ENCODE assay signal across 10 cellular contexts in genomic region chr13:51620165-51620983, GRCh38. TPM values are rescaled to one million over a fixed set of nuclear protein-coding genes. Genes with fewer than 3 reads are reported as not detected.
DNase-seq lines count a peak whose midpoint lies in the region; ATAC-seq and TF ChIP-seq lines count a peak whose summit lies in the region.
"Had no signal": no experiment of that assay in that cellular context is flagged by ENCODE, and none has a peak within 500 bp of the region (broad histone marks: within the 10 kb centered on the region; RNA-seq: fewer than 3 reads in every experiment).

No MANE protein-coding gene starts in this region.

- H3K9me3 ChIP-seq in H9 (ENCODE audit: control insufficient read depth, low read depth, low read length): no peaks in the 10 kb centered on the region
- no peaks in the 10 kb centered on the region for H3K9me3 ChIP-seq in heart right ventricle
- H3K9me3 ChIP-seq in spleen: no peaks in the 10 kb centered on the region
- H3K9me3 ChIP-seq in MG63: no peaks in the 10 kb centered on the region

- H3K4me3 Mint-ChIP-seq in H9 (no peak overlapping the region), immature natural killer cell (peak overlapping the region in 1 of 5 donors; percentile 20)
- H3K4me3 Mint-ChIP-seq in activated naive CD8-positive, alpha-beta T cell treated with anti-CD3 and anti-CD28 coated beads for 36 hours: no peak overlapping the region

- H3K4me1 ChIP-seq in H9 (ENCODE audit: insufficient read depth, low read length) (peaks cover 6% of the 10 kb centered on the region; the same call in 1 of the 2 replicates), heart right ventricle (peaks cover 4 to 73% (median 50%) of the 10 kb centered on the region in 9 donors), spleen (peaks cover 0 to 65% (median 29%) of the 10 kb centered on the region in 6 donors)

- H3K23ac ChIP-seq in H9 (ENCODE audit: insufficient read length, low read depth, low read length): no peak overlapping the region

- H3K27me3 Mint-ChIP-seq in H9 (ENCODE audit: low read depth) (no peaks in the 10 kb centered on the region), immature natural killer cell (ENCODE audit: low read depth in 3 of 3) (peaks cover 0 to 2% (median 0%) of the 10 kb centered on the region in 3 donors)
- H3K27me3 Mint-ChIP-seq in activated naive CD8-positive, alpha-beta T cell treated with anti-CD3 and anti-CD28 coated beads for 36 hours: no peaks in the 10 kb centered on the region

- H2AK5ac ChIP-seq in H9 (ENCODE audit: insufficient read length, low read length): no peak overlapping the region

- H2BK15ac ChIP-seq in H9 (ENCODE audit: low read depth, low read length): no peak overlapping the region

- H3K14ac ChIP-seq in H9 (ENCODE audit: insufficient read depth, low read length): no peak overlapping the region

- no peak overlapping the region for H4K91ac ChIP-seq in H9 (ENCODE audit: insufficient read length, low read depth, low read length)

- H2AFZ ChIP-seq in H9 (ENCODE audit: low read length): no peak overlapping the region

- H3K27ac Mint-ChIP-seq in H9 (peak overlapping the region in 2 of 3 experiments; percentile 23 to 42; a peak in 3 of 7 replicates), immature natural killer cell (no peak overlapping the region)
- H3K27ac Mint-ChIP-seq in activated naive CD8-positive, alpha-beta T cell treated with anti-CD3 and anti-CD28 coated beads for 36 hours: peak overlapping the region; percentile 50

- TF ChIP-seq POLR2A in spleen (IDR thresholded peaks at IDR 0.05): no peak

- no peak overlapping the region for H3K18ac ChIP-seq in H9 (ENCODE audit: insufficient read length, low read depth, low read length)

- H3K79me1 ChIP-seq in H9 (ENCODE audit: insufficient read depth, low read depth, low read length, poor library complexity, severe bottlenecking): no peaks in the 10 kb centered on the region

- intact Hi-C loops in heart right ventricle (cut with DNase I) (no loop called here), spleen (cut with DNase I; ENCODE audit: low total_unique reads) (no loop called here)

- no peak overlapping the region for H2BK20ac ChIP-seq in H9 (ENCODE audit: low read depth, low read length, poor library complexity, severe bottlenecking)

- DNase-seq in H9: no peak
- DNase-seq in activated naive CD8-positive, alpha-beta T cell treated with anti-CD3 and anti-CD28 coated beads for 36 hours: no peak
- peak; percentile 29 to 33 for DNase-seq in heart right ventricle
- no peak for DNase-seq in spleen
- DNase-seq in immature natural killer cell: no peak
- DNase-seq in MG63: no peak
- DNase-seq: Kasumi-1, occipital lobe had no signal

- ATAC-seq in heart right ventricle (peak; percentile 53 to 68 (median 58)), HG02763 (IDR thresholded peaks at IDR 0.05; ENCODE audit: unreplicated experiment) (no peak), GM18502 (IDR thresholded peaks at IDR 0.05; ENCODE audit: poor library complexity, unreplicated experiment) (no peak)

- H3K23me2 ChIP-seq in H9 (ENCODE audit: insufficient read length, low read depth, low read length, poor library complexity, severe bottlenecking): no peaks in the 10 kb centered on the region

- H3K9me3 Mint-ChIP-seq in H9 (no peaks in the 10 kb centered on the region), immature natural killer cell (no peaks in the 10 kb centered on the region)
- H3K9me3 Mint-ChIP-seq in activated naive CD8-positive, alpha-beta T cell treated with anti-CD3 and anti-CD28 coated beads for 36 hours: no peaks in the 10 kb centered on the region

- no peak overlapping the region for H3K4me3 ChIP-seq in heart right ventricle
- H3K4me3 ChIP-seq in spleen: no peak overlapping the region
- H3K4me3 ChIP-seq in MG63: no peak overlapping the region

- H3K9ac ChIP-seq in H9 (ENCODE audit: extremely low read depth, insufficient read length, low read length): no peak overlapping the region

- H3K56ac ChIP-seq in H9 (ENCODE audit: insufficient read length, low read depth, low read length): no peak overlapping the region

- H3K27me3 ChIP-seq in H9 (ENCODE audit: insufficient read depth, low read length) (no peaks in the 10 kb centered on the region), heart right ventricle (no peaks in the 10 kb centered on the region), spleen (replicated peaks in 1 of 7) (no peaks in the 10 kb centered on the region), MG63 (no peaks in the 10 kb centered on the region)

- H3K36me3 ChIP-seq in heart right ventricle (no peaks in the 10 kb centered on the region), spleen (no peaks in the 10 kb centered on the region), MG63 (no peaks in the 10 kb centered on the region)

- no peak overlapping the region for H3K4ac ChIP-seq in H9 (ENCODE audit: low read depth, low read length)

- no peak overlapping the region for H3K4me2 ChIP-seq in H9 (ENCODE audit: insufficient read depth, insufficient read length, low read length)

- H2BK120ac ChIP-seq in H9 (ENCODE audit: low read depth, low read length, poor library complexity, severe bottlenecking): no peak overlapping the region

- no peak overlapping the region for H3T11ph ChIP-seq in H9 (ENCODE audit: low read length)

- no peaks in the 10 kb centered on the region for H3K36me3 Mint-ChIP-seq in H9 (ENCODE audit: insufficient read depth in 1 of 3, low read depth in 3 of 3)
- H3K36me3 Mint-ChIP-seq in activated naive CD8-positive, alpha-beta T cell treated with anti-CD3 and anti-CD28 coated beads for 36 hours: peaks cover 7% of the 10 kb centered on the region
- no peaks in the 10 kb centered on the region for H3K36me3 Mint-ChIP-seq in immature natural killer cell

- no CpG with 5 or more reads among the region's 11 CpGs for WGBS in H9 (ENCODE audit: extremely low coverage, insufficient read length, low lambda C conversion rate)
- WGBS in heart right ventricle, 2 donors: 49 to 51% methylated on average over 11 of the region's 11 CpGs
- WGBS in spleen, 5 donors: 67 to 76% (median 71%) methylated on average over 11 of the region's 11 CpGs

- H4K8ac ChIP-seq in H9 (replicated peaks; ENCODE audit: insufficient read length, low read depth, low read length): no peak overlapping the region

- no peak overlapping the region for H2BK12ac ChIP-seq in H9 (ENCODE audit: insufficient read length, low read depth, low read length)

- H3K27ac ChIP-seq in H9 (ENCODE audit: insufficient read length, low read depth, low read length) (no peak overlapping the region), heart right ventricle (peak overlapping the region in 8 of 10 donors; percentile 25 to 71 (median 62)), spleen (peak overlapping the region in 5 of 8 donors; percentile 6 to 41 (median 28))

- no peak overlapping the region for H4K5ac ChIP-seq in H9 (ENCODE audit: insufficient read length, low read depth, low read length)

- H4K20me1 ChIP-seq in H9 (ENCODE audit: control insufficient read depth, insufficient read depth, insufficient read length): no peaks in the 10 kb centered on the region

- H2BK5ac ChIP-seq in H9 (ENCODE audit: insufficient read length, low read length): no peak overlapping the region

- H3K4me1 Mint-ChIP-seq in H9 (peaks cover 52 to 55% of the 10 kb centered on the region in 2 experiments), immature natural killer cell (peaks cover 32 to 39% of the 10 kb centered on the region in 2 donors)
- peaks cover 27% of the 10 kb centered on the region for H3K4me1 Mint-ChIP-seq in activated naive CD8-positive, alpha-beta T cell treated with anti-CD3 and anti-CD28 coated beads for 36 hours

- H3K79me2 ChIP-seq in H9 (ENCODE audit: insufficient read depth, low read length): peaks cover 6% of the 10 kb centered on the region; the same call in 1 of the 2 replicates

- TF ChIP-seq CTCF in H9 (conservative IDR thresholded peaks at IDR 0.05): no peak
- no peak for TF ChIP-seq CTCF in heart right ventricle (IDR thresholded peaks at IDR 0.05)
- TF ChIP-seq CTCF in spleen (IDR thresholded peaks at IDR 0.05 in 8 of 11, conservative IDR thresholded peaks at IDR 0.05 in 3 of 11): no peak

RNA-seq across cellular contexts. Expression of gene WDFY2, which starts 36.1 kb away (rescaled TPM):
- total RNA-seq in H9 (2021) (22.7 and 26.4 TPM in 2 replicates), heart right ventricle (1 to 10 TPM; 4.7 to 7.5 (median 6.2) TPM), spleen (10 to 100 TPM; 18.5 to 32.2 (median 25.5) TPM)
- 1 to 10 TPM; 6.0 to 7.9 TPM for total RNA-seq in activated naive CD8-positive, alpha-beta T cell treated with anti-CD3 and anti-CD28 coated beads for 36 hours
- polyA plus RNA-seq in heart right ventricle (1 to 10 TPM; 2.4 to 2.6 TPM), spleen (1 to 10 TPM; 3.0 to 4.6 (median 4.5) TPM), immature natural killer cell (1 to 10 TPM; 1.6 to 4.6 (median 3.0) TPM)
- total RNA-seq in MG63 (2014; rRNA removed; shearing (Covaris generic); ENCODE audit: low replicate concordance): 0.91 and 1.8 TPM in 2 replicates

Comparison
In these comparisons a context has a peak if more than half of its experiments do, and no peak if none do; other contexts are left out.
1. DNase-seq: peak in heart right ventricle (2 of 2); none in H9 (single experiment), activated naive CD8-positive, alpha-beta T cell treated with anti-CD3 and anti-CD28 coated beads for 36 hours (single experiment), spleen (single experiment), immature natural killer cell (0 of 3) and MG63 (single experiment).
2. H3K27ac Mint-ChIP-seq: peak in H9 (2 of 3) and activated naive CD8-positive, alpha-beta T cell treated with anti-CD3 and anti-CD28 coated beads for 36 hours (single experiment); none in immature natural killer cell (0 of 6).
3. ATAC-seq: peak in heart right ventricle (8 of 8); none in HG02763 (single experiment) and GM18502 (single experiment).